In the genomic region with DNA sequence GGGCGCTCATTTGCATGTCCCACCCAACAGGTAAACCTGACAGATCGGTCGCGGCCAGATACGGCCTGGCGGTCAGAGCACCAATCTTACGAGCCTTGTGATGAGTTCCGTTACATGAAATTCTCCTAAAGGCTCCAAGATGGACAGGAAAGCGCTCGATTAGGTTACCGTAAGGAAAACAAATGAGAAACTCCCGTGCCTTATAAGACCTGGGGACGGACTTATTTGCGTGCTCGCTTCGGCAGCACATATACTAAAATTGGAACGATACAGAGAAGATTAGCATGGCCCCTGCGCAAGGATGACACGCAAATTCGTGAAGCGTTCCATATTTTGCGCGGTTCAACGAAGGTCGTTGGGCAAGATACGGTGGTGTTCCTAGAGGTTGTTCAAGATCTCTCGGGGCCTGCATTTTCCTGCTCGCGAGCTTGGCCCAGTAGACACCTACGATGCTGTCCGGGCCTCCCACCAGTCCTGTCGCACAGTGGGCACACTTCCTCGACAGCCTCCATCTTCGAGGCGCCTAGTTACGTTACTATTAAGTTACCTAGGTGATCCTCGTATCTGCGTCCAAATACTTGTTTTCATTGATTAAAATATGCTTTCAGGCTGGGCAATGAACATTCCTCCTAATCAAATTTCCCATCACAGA, we compare ENCODE assay signal across 8 cellular contexts. TPM values are rescaled to one million over a fixed set of nuclear protein-coding genes. Genes with fewer than 3 reads are reported as not detected.
DNase-seq lines count a peak whose midpoint lies in the region; ATAC-seq and TF ChIP-seq lines count a peak whose summit lies in the region.

A gene (plus strand): TSS at position 230 of the 652 bp plus-strand sequence.

- H3K4me3 ChIP-seq in BJ (ENCODE audit: low read depth, low read length) (peak within 1 kb of the TSS; percentile 38), right lobe of liver (peak within 1 kb of the TSS; percentile 68 to 84 (median 72))

- peaks cover 50% of the 10 kb centered on the region for H3K4me1 Mint-ChIP-seq in stimulated activated memory B cell treated with anti-CD40 and anti-IgM and Interleukin-4, amounts not matched to agents 10 μg/mL and 1 μg/mL and 100 μg/mL, for 72 hours

- H3K9me3 Mint-ChIP-seq in stimulated activated memory B cell treated with anti-CD40 and anti-IgM and Interleukin-4, amounts not matched to agents 10 μg/mL and 1 μg/mL and 100 μg/mL, for 72 hours = no peaks in the 10 kb centered on the region

- no peak for DNase-seq in BJ (ENCODE audit: low read depth)
- peak; percentile 87 for DNase-seq in SK-N-DZ (ENCODE audit: low spot score)
- DNase-seq in caudate nucleus (lab: John Stamatoyannopoulos, UW) = peak in 30 of 61 donors; percentile 2 to 84 (median 51)
- peak in 1 of 3 donors; percentile 29 for DNase-seq in right lobe of liver

- H3K27me3 ChIP-seq in BJ (ENCODE audit: control insufficient read depth, insufficient read depth, low read length) (peaks cover 2% of the 10 kb centered on the region; the same call in 1 of the 2 replicates), right lobe of liver (no peaks in the 10 kb centered on the region)

- peak within 1 kb of the TSS; percentile 96 for H3K27ac ChIP-seq in caudate nucleus (ENCODE audit: low read depth, low read length)
- peak within 1 kb of the TSS; percentile 89 to 96 (median 91) for H3K27ac ChIP-seq in right lobe of liver

- no peaks in the 10 kb centered on the region for H3K36me3 ChIP-seq in BJ (ENCODE audit: control insufficient read depth, insufficient read depth, low read length)
- H3K36me3 ChIP-seq in right lobe of liver = no peaks in the 10 kb centered on the region

- TF ChIP-seq CTCF in BJ (IDR thresholded peaks at IDR 0.05; ENCODE audit: insufficient read depth, low read depth, low read length) (no peak), right lobe of liver (IDR thresholded peaks at IDR 0.05) (no peak)

- intact Hi-C loops in right lobe of liver (cut with DNase I) = no loop called here

- H3K27ac Mint-ChIP-seq in stimulated activated memory B cell treated with anti-CD40 and anti-IgM and Interleukin-4, amounts not matched to agents 10 μg/mL and 1 μg/mL and 100 μg/mL, for 72 hours = peak within 1 kb of the TSS; percentile 100

- no peaks in the 10 kb centered on the region for H3K9me3 ChIP-seq in right lobe of liver

- TF ChIP-seq RAD21 in Ishikawa (IDR thresholded peaks at IDR 0.05; ENCODE audit: low read depth) = no peak

- H3K4me3 Mint-ChIP-seq in stimulated activated memory B cell treated with anti-CD40 and anti-IgM and Interleukin-4, amounts not matched to agents 10 μg/mL and 1 μg/mL and 100 μg/mL, for 72 hours = peak within 1 kb of the TSS; percentile 88

- H3K27me3 Mint-ChIP-seq in stimulated activated memory B cell treated with anti-CD40 and anti-IgM and Interleukin-4, amounts not matched to agents 10 μg/mL and 1 μg/mL and 100 μg/mL, for 72 hours = no peaks in the 10 kb centered on the region

- TF ChIP-seq POLR2A in right lobe of liver (IDR thresholded peaks at IDR 0.05) = no peak

- TF ChIP-seq EP300 in Ishikawa (IDR thresholded peaks at IDR 0.05; ENCODE audit: borderline replicate concordance) = no peak

- POLR2A ChIA-PET in BJ (lab: Charles Lee) = no interaction called here

- WGBS in right lobe of liver (ENCODE audit: insufficient coverage, low coverage, low lambda C conversion rate, missing lambda C conversion rate) = 4% methylated on average over 19 of the region's 38 CpGs

- H3K36me3 Mint-ChIP-seq in stimulated activated memory B cell treated with anti-CD40 and anti-IgM and Interleukin-4, amounts not matched to agents 10 μg/mL and 1 μg/mL and 100 μg/mL, for 72 hours = no peaks in the 10 kb centered on the region

- H3K4me1 ChIP-seq in right lobe of liver = peaks cover 0 to 10% (median 2%) of the 10 kb centered on the region in 4 donors

- CTCF ChIA-PET in BJ (lab: Yijun Ruan, JAX) = interaction anchor here (1.5 kb wide), 1 partner anchor 51 kb away, joined by 3 read pairs; no protein-coding TSS in a partner anchor

- ATAC-seq in right lobe of liver = peak in 1 of 4 donors; percentile 1
- no peak for ATAC-seq in stimulated activated memory B cell treated with anti-CD40 and anti-IgM and Interleukin-4, amounts not matched to agents 10 μg/mL and 1 μg/mL and 100 μg/mL, for 72 hours
- ATAC-seq in HG03139 (IDR thresholded peaks at IDR 0.05; ENCODE audit: unreplicated experiment) = no peak
- no peak for ATAC-seq in HG02981 (IDR thresholded peaks at IDR 0.05; ENCODE audit: unreplicated experiment)

TF ChIP-seq in Ishikawa, 13 proteins besides CTCF, POLR2A, EP300 and RAD21:
- no peak for TF ChIP-seq CREB1 (IDR thresholded peaks at IDR 0.05; ENCODE audit: low read depth)
- 0 out of 2 replicates have a peak, but pooled peaks have one; percentile 26 for TF ChIP-seq YY1 (IDR thresholded peaks at IDR 0.05; ENCODE audit: low read depth)
- peak; percentile 18; the same call in 1 of the 2 replicates for TF ChIP-seq CEBPB (IDR thresholded peaks at IDR 0.05)
TF ChIP-seq in Ishikawa: peak in this region for 2.

RNA-seq across cellular contexts. Expression of the gene that starts here (rescaled TPM):
- polyA plus RNA-seq in BJ (2011; rRNA removed) = not detected in 2 replicates
- polyA minus RNA-seq in BJ (2011; rRNA and poly(A)+ RNA removed) = not detected in 2 replicates
- not detected in 2 replicates for polyA plus RNA-seq in SK-N-DZ (2014; cell fraction: cytosol; rRNA removed)
- polyA plus RNA-seq in SK-N-DZ (2014; cell fraction: nucleus; rRNA removed) = not detected in 2 replicates
- not detected for total RNA-seq in right lobe of liver
